Comparison of ENCODE assay signal across 1 cellular context in the genomic region with DNA sequence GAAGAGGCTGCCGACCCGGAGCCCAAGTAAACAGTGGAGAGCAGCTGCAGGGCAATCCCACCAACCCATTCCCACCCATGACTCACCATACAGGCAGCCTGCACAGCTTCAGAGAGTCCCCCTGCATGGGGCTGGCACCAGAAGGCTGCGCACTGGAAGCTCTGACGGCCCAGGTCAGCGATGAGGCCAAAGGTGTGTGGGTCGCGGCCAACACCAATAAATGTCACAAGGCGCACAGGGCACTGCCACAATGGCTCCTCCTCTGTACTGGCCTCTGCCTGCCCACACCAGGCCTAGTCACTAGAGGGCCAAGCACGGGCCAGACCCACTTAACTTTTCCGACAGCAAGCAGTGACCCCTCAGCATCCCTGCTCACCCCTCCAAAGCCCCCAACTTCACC.
TF ChIP-seq lines count a peak whose summit lies in the region.

No MANE protein-coding gene starts in this region.

TF ChIP-seq in IMR-90, 13 proteins besides CTCF, POLR2A, EP300 and RAD21 (continued from another document):
- TF ChIP-seq, protein P1, sequence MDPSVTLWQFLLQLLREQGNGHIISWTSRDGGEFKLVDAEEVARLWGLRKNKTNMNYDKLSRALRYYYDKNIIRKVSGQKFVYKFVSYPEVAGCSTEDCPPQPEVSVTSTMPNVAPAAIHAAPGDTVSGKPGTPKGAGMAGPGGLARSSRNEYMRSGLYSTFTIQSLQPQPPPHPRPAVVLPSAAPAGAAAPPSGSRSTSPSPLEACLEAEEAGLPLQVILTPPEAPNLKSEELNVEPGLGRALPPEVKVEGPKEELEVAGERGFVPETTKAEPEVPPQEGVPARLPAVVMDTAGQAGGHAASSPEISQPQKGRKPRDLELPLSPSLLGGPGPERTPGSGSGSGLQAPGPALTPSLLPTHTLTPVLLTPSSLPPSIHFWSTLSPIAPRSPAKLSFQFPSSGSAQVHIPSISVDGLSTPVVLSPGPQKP (IDR thresholded peaks at IDR 0.05; ENCODE audit: borderline replicate concordance, low read depth, low read length), result no peak
- TF ChIP-seq NFE2L2 (IDR thresholded peaks at IDR 0.05; ENCODE audit: low read depth, low read length), result no peak
- TF ChIP-seq MAZ (IDR thresholded peaks at IDR 0.05; ENCODE audit: borderline replicate concordance, low read depth, low read length), result no peak
- TF ChIP-seq RFX5 (IDR thresholded peaks at IDR 0.05; ENCODE audit: low read depth, low read length), result no peak
- TF ChIP-seq USF2 (IDR thresholded peaks at IDR 0.05; ENCODE audit: low read depth, low read length), result no peak
- TF ChIP-seq MAFK (IDR thresholded peaks at IDR 0.05; ENCODE audit: low read depth, low read length), result no peak
- TF ChIP-seq CHD1 (IDR thresholded peaks at IDR 0.05; ENCODE audit: low read depth, low read length), result no peak
- TF ChIP-seq RCOR1 (IDR thresholded peaks at IDR 0.05; ENCODE audit: insufficient replicate concordance, low read length), result no peak
